In the genomic region with DNA sequence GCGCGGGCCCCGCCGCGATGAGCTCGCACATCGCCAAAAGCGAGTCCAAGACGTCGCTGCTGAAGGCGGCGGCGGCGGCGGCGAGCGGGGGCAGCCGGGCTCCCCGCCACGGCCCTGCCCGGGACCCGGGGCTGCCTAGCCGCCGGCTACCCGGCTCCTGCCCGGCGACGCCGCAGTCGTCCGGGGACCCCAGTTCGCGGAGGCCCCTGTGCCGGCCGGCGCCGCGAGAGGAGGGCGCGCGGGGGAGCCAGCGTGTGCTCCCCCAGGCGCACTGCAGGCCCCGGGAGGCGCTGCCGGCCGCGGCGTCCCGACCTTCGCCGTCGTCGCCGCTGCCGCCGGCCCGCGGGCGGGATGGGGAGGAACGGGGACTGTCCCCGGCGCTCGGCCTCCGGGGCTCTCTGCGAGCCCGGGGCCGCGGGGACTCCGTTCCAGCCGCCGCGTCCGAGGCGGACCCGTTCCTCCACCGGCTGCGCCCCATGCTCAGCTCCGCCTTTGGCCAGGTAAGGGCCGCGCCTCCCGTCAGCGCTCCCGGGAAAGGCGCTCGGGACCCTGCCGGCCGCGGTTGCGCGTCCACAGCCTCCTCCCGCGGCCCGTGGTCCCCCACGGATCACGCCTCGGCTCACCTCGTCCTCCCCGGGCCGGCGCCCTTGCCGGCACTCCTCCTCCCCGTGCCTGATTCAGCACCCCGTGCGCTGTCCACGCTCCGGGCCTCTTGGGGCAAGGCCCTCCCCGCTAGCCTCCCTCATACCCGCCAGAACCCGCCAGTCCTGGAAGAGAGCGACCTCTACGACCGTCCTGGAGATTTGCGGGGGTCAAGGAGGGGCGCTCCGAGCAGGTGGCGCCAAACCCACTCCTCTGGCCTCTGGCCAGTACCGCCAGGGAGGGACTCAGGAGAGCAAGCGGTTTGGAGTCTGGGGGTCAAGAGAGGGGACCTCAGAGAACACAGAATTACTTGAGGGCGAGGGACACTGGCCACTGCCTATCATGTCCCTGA, we compare ENCODE assay signal across 1 cellular context.
TF ChIP-seq lines count a peak whose summit lies in the region.

No MANE protein-coding gene starts in this region.

TF ChIP-seq in HEK293, 187 proteins besides CTCF, POLR2A, EP300 and RAD21 (continued from another document and continues in another):
- TF ChIP-seq, protein P1, sequence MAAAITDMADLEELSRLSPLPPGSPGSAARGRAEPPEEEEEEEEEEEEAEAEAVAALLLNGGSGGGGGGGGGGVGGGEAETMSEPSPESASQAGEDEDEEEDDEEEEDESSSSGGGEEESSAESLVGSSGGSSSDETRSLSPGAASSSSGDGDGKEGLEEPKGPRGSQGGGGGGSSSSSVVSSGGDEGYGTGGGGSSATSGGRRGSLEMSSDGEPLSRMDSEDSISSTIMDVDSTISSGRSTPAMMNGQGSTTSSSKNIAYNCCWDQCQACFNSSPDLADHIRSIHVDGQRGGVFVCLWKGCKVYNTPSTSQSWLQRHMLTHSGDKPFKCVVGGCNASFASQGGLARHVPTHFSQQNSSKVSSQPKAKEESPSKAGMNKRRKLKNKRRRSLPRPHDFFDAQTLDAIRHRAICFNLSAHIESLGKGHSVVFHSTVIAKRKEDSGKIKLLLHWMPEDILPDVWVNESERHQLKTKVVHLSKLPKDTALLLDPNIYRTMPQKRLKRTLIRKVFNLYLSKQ (tag by site-specific recombination; IDR thresholded peaks at IDR 0.05; ENCODE audit: borderline replicate concordance), result no peak
- TF ChIP-seq ZNF140 (tag by site-specific recombination; IDR thresholded peaks at IDR 0.05) (no peak), ZNF138 (tag by site-specific recombination; IDR thresholded peaks at IDR 0.05; ENCODE audit: borderline replicate concordance) (no peak), IKZF3 (tag by site-specific recombination; IDR thresholded peaks at IDR 0.05) (no peak), OSR2 (tag by site-specific recombination; IDR thresholded peaks at IDR 0.05) (no peak), ZNF391 (tag by site-specific recombination; IDR thresholded peaks at IDR 0.05; ENCODE audit: borderline replicate concordance, low read depth) (0 out of 2 replicates have a peak, but pooled peaks have one; percentile 37), SALL2 (tag by site-specific recombination; IDR thresholded peaks at IDR 0.05; ENCODE audit: borderline replicate concordance) (no peak), ZNF132 (tag by site-specific recombination; IDR thresholded peaks at IDR 0.05; ENCODE audit: borderline replicate concordance) (no peak), ZNF664 (tag by site-specific recombination; IDR thresholded peaks at IDR 0.05) (no peak), ZIC2 (tag by site-specific recombination; IDR thresholded peaks at IDR 0.05) (peak; percentile 29; the same call in 1 of the 2 replicates), GLI2 (tag by site-specific recombination; IDR thresholded peaks at IDR 0.05; ENCODE audit: borderline replicate concordance, low read depth) (no peak), ZNF560 (tag by site-specific recombination; IDR thresholded peaks at IDR 0.05; ENCODE audit: borderline replicate concordance) (no peak), KLF10 (tag by site-specific recombination; IDR thresholded peaks at IDR 0.05) (no peak), TCF7L2 (IDR thresholded peaks at IDR 0.05; ENCODE audit: borderline replicate concordance, low read depth, low read length) (no peak), KLF7 (tag by site-specific recombination; IDR thresholded peaks at IDR 0.05; ENCODE audit: borderline replicate concordance) (no peak), ZNF530 (tag by site-specific recombination; IDR thresholded peaks at IDR 0.05; ENCODE audit: low read depth) (no peak), ZBTB20 (tag by site-specific recombination; IDR thresholded peaks at IDR 0.05) (peak; percentile 90), SCRT1 (tag by site-specific recombination; IDR thresholded peaks at IDR 0.05; ENCODE audit: borderline replicate concordance) (no peak), GLIS2 (tag by site-specific recombination; IDR thresholded peaks at IDR 0.05) (peak; percentile 96), RBAK (tag by site-specific recombination; IDR thresholded peaks at IDR 0.05) (no peak), ZNF843 (tag by site-specific recombination; IDR thresholded peaks at IDR 0.05) (no peak), ZNF658 (tag by site-specific recombination; IDR thresholded peaks at IDR 0.05) (no peak), ZNF623 (tag by site-specific recombination; IDR thresholded peaks at IDR 0.05) (no peak), ZSCAN30 (tag by site-specific recombination; IDR thresholded peaks at IDR 0.05) (no peak), GFI1B (tag by site-specific recombination; IDR thresholded peaks at IDR 0.05) (no peak), ZEB2 (tag by site-specific recombination; IDR thresholded peaks at IDR 0.05) (peak; percentile 71), ZNF747 (tag by site-specific recombination; IDR thresholded peaks at IDR 0.05) (no peak)
- TF ChIP-seq, protein P2, sequence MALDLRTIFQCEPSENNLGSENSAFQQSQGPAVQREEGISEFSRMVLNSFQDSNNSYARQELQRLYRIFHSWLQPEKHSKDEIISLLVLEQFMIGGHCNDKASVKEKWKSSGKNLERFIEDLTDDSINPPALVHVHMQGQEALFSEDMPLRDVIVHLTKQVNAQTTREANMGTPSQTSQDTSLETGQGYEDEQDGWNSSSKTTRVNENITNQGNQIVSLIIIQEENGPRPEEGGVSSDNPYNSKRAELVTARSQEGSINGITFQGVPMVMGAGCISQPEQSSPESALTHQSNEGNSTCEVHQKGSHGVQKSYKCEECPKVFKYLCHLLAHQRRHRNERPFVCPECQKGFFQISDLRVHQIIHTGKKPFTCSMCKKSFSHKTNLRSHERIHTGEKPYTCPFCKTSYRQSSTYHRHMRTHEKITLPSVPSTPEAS (tag by site-specific recombination; IDR thresholded peaks at IDR 0.05), result no peak
- TF ChIP-seq, protein P3, sequence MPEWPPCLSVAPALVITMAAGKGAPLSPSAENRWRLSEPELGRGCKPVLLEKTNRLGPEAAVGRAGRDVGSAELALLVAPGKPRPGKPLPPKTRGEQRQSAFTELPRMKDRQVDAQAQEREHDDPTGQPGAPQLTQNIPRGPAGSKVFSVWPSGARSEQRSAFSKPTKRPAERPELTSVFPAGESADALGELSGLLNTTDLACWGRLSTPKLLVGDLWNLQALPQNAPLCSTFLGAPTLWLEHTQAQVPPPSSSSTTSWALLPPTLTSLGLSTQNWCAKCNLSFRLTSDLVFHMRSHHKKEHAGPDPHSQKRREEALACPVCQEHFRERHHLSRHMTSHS (tag by site-specific recombination; IDR thresholded peaks at IDR 0.05), result no peak
- TF ChIP-seq, protein P4, sequence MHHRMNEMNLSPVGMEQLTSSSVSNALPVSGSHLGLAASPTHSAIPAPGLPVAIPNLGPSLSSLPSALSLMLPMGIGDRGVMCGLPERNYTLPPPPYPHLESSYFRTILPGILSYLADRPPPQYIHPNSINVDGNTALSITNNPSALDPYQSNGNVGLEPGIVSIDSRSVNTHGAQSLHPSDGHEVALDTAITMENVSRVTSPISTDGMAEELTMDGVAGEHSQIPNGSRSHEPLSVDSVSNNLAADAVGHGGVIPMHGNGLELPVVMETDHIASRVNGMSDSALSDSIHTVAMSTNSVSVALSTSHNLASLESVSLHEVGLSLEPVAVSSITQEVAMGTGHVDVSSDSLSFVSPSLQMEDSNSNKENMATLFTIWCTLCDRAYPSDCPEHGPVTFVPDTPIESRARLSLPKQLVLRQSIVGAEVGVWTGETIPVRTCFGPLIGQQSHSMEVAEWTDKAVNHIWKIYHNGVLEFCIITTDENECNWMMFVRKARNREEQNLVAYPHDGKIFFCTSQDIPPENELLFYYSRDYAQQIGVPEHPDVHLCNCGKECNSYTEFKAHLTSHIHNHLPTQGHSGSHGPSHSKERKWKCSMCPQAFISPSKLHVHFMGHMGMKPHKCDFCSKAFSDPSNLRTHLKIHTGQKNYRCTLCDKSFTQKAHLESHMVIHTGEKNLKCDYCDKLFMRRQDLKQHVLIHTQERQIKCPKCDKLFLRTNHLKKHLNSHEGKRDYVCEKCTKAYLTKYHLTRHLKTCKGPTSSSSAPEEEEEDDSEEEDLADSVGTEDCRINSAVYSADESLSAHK (tag by site-specific recombination; IDR thresholded peaks at IDR 0.05), result no peak
- TF ChIP-seq, protein P5, sequence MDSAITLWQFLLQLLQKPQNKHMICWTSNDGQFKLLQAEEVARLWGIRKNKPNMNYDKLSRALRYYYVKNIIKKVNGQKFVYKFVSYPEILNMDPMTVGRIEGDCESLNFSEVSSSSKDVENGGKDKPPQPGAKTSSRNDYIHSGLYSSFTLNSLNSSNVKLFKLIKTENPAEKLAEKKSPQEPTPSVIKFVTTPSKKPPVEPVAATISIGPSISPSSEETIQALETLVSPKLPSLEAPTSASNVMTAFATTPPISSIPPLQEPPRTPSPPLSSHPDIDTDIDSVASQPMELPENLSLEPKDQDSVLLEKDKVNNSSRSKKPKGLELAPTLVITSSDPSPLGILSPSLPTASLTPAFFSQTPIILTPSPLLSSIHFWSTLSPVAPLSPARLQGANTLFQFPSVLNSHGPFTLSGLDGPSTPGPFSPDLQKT (IDR thresholded peaks at IDR 0.05; ENCODE audit: borderline replicate concordance, low read depth, low read length), result no peak
- TF ChIP-seq, protein P6, sequence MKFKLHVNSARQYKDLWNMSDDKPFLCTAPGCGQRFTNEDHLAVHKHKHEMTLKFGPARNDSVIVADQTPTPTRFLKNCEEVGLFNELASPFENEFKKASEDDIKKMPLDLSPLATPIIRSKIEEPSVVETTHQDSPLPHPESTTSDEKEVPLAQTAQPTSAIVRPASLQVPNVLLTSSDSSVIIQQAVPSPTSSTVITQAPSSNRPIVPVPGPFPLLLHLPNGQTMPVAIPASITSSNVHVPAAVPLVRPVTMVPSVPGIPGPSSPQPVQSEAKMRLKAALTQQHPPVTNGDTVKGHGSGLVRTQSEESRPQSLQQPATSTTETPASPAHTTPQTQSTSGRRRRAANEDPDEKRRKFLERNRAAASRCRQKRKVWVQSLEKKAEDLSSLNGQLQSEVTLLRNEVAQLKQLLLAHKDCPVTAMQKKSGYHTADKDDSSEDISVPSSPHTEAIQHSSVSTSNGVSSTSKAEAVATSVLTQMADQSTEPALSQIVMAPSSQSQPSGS (tag by site-specific recombination; IDR thresholded peaks at IDR 0.05; ENCODE audit: low read depth), result no peak
- TF ChIP-seq, protein P7, sequence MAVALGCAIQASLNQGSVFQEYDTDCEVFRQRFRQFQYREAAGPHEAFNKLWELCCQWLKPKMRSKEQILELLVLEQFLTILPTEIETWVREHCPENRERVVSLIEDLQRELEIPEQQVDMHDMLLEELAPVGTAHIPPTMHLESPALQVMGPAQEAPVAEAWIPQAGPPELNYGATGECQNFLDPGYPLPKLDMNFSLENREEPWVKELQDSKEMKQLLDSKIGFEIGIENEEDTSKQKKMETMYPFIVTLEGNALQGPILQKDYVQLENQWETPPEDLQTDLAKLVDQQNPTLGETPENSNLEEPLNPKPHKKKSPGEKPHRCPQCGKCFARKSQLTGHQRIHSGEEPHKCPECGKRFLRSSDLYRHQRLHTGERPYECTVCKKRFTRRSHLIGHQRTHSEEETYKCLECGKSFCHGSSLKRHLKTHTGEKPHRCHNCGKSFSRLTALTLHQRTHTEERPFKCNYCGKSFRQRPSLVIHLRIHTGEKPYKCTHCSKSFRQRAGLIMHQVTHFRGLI (tag by site-specific recombination; IDR thresholded peaks at IDR 0.05), result no peak
- TF ChIP-seq, protein P8, sequence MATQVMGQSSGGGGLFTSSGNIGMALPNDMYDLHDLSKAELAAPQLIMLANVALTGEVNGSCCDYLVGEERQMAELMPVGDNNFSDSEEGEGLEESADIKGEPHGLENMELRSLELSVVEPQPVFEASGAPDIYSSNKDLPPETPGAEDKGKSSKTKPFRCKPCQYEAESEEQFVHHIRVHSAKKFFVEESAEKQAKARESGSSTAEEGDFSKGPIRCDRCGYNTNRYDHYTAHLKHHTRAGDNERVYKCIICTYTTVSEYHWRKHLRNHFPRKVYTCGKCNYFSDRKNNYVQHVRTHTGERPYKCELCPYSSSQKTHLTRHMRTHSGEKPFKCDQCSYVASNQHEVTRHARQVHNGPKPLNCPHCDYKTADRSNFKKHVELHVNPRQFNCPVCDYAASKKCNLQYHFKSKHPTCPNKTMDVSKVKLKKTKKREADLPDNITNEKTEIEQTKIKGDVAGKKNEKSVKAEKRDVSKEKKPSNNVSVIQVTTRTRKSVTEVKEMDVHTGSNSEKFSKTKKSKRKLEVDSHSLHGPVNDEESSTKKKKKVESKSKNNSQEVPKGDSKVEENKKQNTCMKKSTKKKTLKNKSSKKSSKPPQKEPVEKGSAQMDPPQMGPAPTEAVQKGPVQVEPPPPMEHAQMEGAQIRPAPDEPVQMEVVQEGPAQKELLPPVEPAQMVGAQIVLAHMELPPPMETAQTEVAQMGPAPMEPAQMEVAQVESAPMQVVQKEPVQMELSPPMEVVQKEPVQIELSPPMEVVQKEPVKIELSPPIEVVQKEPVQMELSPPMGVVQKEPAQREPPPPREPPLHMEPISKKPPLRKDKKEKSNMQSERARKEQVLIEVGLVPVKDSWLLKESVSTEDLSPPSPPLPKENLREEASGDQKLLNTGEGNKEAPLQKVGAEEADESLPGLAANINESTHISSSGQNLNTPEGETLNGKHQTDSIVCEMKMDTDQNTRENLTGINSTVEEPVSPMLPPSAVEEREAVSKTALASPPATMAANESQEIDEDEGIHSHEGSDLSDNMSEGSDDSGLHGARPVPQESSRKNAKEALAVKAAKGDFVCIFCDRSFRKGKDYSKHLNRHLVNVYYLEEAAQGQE (tag by site-specific recombination; IDR thresholded peaks at IDR 0.05), result peak; percentile 99
- TF ChIP-seq, protein P9, sequence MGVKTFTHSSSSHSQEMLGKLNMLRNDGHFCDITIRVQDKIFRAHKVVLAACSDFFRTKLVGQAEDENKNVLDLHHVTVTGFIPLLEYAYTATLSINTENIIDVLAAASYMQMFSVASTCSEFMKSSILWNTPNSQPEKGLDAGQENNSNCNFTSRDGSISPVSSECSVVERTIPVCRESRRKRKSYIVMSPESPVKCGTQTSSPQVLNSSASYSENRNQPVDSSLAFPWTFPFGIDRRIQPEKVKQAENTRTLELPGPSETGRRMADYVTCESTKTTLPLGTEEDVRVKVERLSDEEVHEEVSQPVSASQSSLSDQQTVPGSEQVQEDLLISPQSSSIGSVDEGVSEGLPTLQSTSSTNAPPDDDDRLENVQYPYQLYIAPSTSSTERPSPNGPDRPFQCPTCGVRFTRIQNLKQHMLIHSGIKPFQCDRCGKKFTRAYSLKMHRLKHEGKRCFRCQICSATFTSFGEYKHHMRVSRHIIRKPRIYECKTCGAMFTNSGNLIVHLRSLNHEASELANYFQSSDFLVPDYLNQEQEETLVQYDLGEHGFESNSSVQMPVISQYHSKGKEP (tag by site-specific recombination; IDR thresholded peaks at IDR 0.05), result no peak
- TF ChIP-seq, protein P10, sequence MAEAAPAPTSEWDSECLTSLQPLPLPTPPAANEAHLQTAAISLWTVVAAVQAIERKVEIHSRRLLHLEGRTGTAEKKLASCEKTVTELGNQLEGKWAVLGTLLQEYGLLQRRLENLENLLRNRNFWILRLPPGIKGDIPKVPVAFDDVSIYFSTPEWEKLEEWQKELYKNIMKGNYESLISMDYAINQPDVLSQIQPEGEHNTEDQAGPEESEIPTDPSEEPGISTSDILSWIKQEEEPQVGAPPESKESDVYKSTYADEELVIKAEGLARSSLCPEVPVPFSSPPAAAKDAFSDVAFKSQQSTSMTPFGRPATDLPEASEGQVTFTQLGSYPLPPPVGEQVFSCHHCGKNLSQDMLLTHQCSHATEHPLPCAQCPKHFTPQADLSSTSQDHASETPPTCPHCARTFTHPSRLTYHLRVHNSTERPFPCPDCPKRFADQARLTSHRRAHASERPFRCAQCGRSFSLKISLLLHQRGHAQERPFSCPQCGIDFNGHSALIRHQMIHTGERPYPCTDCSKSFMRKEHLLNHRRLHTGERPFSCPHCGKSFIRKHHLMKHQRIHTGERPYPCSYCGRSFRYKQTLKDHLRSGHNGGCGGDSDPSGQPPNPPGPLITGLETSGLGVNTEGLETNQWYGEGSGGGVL (tag by site-specific recombination; IDR thresholded peaks at IDR 0.05), result no peak
- TF ChIP-seq, protein P11, sequence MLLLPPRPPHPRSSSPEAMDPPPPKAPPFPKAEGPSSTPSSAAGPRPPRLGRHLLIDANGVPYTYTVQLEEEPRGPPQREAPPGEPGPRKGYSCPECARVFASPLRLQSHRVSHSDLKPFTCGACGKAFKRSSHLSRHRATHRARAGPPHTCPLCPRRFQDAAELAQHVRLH (tag by site-specific recombination; IDR thresholded peaks at IDR 0.05), result no peak
